Comparison of ENCODE assay signal across 1 cellular context in the genomic region with DNA sequence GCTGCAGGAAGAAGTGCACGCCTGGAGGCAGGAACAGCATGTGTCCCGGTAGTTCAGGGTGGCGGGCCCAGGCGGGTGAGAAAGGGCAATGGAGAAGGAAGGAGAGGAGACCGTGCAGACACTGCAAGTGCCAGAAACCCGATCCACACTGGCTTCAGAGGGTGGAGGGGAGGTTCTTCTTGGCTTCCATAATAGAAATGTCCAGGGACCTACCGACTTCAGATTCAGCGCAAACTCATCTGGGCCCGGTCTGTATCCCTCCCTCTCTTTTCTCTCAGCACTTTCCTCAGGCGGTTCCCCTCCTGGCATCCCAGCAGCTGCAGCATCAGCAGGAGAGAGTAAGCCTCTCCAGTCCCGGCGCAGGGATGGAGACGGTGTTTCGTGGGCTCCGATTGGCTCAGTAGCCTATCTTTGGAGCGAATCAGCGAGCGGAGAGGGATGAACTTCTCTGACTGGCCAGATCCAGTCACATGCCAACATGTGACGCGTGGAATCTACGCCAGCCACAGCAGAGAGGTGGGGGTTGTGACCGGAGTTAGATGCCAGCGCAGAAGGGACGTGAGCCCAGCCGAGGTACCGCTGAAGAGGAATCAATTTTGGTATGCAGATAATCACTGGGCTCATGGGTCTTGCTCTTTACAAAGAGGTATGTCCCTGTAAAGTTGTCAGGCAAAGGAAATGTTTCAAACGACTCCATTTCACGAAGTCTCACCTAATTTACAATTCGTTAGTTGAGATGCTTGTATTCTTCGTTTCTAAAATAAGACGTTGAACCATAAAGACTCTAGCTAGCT.
TF ChIP-seq lines count a peak whose summit lies in the region.

No MANE protein-coding gene starts in this region.

TF ChIP-seq in HepG2, 621 proteins besides CTCF, POLR2A, EP300 and RAD21 (continued from another document and continues in another):
- TF ChIP-seq, protein P1, sequence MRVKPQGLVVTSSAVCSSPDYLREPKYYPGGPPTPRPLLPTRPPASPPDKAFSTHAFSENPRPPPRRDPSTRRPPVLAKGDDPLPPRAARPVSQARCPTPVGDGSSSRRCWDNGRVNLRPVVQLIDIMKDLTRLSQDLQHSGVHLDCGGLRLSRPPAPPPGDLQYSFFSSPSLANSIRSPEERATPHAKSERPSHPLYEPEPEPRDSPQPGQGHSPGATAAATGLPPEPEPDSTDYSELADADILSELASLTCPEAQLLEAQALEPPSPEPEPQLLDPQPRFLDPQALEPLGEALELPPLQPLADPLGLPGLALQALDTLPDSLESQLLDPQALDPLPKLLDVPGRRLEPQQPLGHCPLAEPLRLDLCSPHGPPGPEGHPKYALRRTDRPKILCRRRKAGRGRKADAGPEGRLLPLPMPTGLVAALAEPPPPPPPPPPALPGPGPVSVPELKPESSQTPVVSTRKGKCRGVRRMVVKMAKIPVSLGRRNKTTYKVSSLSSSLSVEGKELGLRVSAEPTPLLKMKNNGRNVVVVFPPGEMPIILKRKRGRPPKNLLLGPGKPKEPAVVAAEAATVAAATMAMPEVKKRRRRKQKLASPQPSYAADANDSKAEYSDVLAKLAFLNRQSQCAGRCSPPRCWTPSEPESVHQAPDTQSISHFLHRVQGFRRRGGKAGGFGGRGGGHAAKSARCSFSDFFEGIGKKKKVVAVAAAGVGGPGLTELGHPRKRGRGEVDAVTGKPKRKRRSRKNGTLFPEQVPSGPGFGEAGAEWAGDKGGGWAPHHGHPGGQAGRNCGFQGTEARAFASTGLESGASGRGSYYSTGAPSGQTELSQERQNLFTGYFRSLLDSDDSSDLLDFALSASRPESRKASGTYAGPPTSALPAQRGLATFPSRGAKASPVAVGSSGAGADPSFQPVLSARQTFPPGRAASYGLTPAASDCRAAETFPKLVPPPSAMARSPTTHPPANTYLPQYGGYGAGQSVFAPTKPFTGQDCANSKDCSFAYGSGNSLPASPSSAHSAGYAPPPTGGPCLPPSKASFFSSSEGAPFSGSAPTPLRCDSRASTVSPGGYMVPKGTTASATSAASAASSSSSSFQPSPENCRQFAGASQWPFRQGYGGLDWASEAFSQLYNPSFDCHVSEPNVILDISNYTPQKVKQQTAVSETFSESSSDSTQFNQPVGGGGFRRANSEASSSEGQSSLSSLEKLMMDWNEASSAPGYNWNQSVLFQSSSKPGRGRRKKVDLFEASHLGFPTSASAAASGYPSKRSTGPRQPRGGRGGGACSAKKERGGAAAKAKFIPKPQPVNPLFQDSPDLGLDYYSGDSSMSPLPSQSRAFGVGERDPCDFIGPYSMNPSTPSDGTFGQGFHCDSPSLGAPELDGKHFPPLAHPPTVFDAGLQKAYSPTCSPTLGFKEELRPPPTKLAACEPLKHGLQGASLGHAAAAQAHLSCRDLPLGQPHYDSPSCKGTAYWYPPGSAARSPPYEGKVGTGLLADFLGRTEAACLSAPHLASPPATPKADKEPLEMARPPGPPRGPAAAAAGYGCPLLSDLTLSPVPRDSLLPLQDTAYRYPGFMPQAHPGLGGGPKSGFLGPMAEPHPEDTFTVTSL (CRISPR knock-in tag; IDR thresholded peaks at IDR 0.05; ENCODE audit: borderline replicate concordance), result no peak
- no peak for TF ChIP-seq ZNF496 (CRISPR knock-in tag; IDR thresholded peaks at IDR 0.05; ENCODE audit: insufficient replicate concordance)
- no peak for TF ChIP-seq MAFG (CRISPR knock-in tag; IDR thresholded peaks at IDR 0.05)
- TF ChIP-seq NCOA1 (CRISPR knock-in tag; IDR thresholded peaks at IDR 0.05), result no peak
- no peak for TF ChIP-seq MAFK (conservative IDR thresholded peaks at IDR 0.05 in 1 of 2, IDR thresholded peaks at IDR 0.05 in 1 of 2; ENCODE audit: low read length in 2 of 2)
- no peak for TF ChIP-seq ZNF136 (CRISPR knock-in tag; IDR thresholded peaks at IDR 0.05; ENCODE audit: low read depth)
- TF ChIP-seq XBP1 (CRISPR knock-in tag; IDR thresholded peaks at IDR 0.05), result no peak
- peak; percentile 94 for TF ChIP-seq RFXAP (CRISPR knock-in tag; IDR thresholded peaks at IDR 0.05; ENCODE audit: borderline replicate concordance)
- TF ChIP-seq DNMT3B (CRISPR knock-in tag; conservative IDR thresholded peaks at IDR 0.05), result 0 out of 2 replicates have a peak, but pooled peaks have one; percentile 47
- TF ChIP-seq PAF1 (CRISPR knock-in tag; IDR thresholded peaks at IDR 0.05), result no peak
- TF ChIP-seq, protein P2, sequence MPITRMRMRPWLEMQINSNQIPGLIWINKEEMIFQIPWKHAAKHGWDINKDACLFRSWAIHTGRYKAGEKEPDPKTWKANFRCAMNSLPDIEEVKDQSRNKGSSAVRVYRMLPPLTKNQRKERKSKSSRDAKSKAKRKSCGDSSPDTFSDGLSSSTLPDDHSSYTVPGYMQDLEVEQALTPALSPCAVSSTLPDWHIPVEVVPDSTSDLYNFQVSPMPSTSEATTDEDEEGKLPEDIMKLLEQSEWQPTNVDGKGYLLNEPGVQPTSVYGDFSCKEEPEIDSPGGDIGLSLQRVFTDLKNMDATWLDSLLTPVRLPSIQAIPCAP (CRISPR knock-in tag; IDR thresholded peaks at IDR 0.05; ENCODE audit: low read depth), result no peak
- TF ChIP-seq ONECUT2 (CRISPR knock-in tag; IDR thresholded peaks at IDR 0.05), result no peak
- TF ChIP-seq FIP1L1 (IDR thresholded peaks at IDR 0.05; ENCODE audit: borderline replicate concordance, insufficient read depth, low read depth, low read length), result no peak
- peak; percentile 70; the same call in 1 of the 2 replicates for TF ChIP-seq ZNF274 (CRISPR knock-in tag; IDR thresholded peaks at IDR 0.05)
- TF ChIP-seq ZNF749 (CRISPR knock-in tag; IDR thresholded peaks at IDR 0.05; ENCODE audit: borderline replicate concordance), result no peak
- TF ChIP-seq, protein P3, sequence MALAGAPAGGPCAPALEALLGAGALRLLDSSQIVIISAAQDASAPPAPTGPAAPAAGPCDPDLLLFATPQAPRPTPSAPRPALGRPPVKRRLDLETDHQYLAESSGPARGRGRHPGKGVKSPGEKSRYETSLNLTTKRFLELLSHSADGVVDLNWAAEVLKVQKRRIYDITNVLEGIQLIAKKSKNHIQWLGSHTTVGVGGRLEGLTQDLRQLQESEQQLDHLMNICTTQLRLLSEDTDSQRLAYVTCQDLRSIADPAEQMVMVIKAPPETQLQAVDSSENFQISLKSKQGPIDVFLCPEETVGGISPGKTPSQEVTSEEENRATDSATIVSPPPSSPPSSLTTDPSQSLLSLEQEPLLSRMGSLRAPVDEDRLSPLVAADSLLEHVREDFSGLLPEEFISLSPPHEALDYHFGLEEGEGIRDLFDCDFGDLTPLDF (CRISPR knock-in tag; IDR thresholded peaks at IDR 0.05), result no peak
- TF ChIP-seq, protein P4, sequence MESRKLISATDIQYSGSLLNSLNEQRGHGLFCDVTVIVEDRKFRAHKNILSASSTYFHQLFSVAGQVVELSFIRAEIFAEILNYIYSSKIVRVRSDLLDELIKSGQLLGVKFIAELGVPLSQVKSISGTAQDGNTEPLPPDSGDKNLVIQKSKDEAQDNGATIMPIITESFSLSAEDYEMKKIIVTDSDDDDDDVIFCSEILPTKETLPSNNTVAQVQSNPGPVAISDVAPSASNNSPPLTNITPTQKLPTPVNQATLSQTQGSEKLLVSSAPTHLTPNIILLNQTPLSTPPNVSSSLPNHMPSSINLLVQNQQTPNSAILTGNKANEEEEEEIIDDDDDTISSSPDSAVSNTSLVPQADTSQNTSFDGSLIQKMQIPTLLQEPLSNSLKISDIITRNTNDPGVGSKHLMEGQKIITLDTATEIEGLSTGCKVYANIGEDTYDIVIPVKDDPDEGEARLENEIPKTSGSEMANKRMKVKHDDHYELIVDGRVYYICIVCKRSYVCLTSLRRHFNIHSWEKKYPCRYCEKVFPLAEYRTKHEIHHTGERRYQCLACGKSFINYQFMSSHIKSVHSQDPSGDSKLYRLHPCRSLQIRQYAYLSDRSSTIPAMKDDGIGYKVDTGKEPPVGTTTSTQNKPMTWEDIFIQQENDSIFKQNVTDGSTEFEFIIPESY (CRISPR knock-in tag; IDR thresholded peaks at IDR 0.05), result no peak
- TF ChIP-seq ZBTB1 (CRISPR knock-in tag; IDR thresholded peaks at IDR 0.05; ENCODE audit: borderline replicate concordance), result no peak
- TF ChIP-seq, protein P5, sequence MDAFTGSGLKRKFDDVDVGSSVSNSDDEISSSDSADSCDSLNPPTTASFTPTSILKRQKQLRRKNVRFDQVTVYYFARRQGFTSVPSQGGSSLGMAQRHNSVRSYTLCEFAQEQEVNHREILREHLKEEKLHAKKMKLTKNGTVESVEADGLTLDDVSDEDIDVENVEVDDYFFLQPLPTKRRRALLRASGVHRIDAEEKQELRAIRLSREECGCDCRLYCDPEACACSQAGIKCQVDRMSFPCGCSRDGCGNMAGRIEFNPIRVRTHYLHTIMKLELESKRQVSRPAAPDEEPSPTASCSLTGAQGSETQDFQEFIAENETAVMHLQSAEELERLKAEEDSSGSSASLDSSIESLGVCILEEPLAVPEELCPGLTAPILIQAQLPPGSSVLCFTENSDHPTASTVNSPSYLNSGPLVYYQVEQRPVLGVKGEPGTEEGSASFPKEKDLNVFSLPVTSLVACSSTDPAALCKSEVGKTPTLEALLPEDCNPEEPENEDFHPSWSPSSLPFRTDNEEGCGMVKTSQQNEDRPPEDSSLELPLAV (CRISPR knock-in tag; conservative IDR thresholded peaks at IDR 0.05; ENCODE audit: low read depth), result no peak
- TF ChIP-seq, protein P6, sequence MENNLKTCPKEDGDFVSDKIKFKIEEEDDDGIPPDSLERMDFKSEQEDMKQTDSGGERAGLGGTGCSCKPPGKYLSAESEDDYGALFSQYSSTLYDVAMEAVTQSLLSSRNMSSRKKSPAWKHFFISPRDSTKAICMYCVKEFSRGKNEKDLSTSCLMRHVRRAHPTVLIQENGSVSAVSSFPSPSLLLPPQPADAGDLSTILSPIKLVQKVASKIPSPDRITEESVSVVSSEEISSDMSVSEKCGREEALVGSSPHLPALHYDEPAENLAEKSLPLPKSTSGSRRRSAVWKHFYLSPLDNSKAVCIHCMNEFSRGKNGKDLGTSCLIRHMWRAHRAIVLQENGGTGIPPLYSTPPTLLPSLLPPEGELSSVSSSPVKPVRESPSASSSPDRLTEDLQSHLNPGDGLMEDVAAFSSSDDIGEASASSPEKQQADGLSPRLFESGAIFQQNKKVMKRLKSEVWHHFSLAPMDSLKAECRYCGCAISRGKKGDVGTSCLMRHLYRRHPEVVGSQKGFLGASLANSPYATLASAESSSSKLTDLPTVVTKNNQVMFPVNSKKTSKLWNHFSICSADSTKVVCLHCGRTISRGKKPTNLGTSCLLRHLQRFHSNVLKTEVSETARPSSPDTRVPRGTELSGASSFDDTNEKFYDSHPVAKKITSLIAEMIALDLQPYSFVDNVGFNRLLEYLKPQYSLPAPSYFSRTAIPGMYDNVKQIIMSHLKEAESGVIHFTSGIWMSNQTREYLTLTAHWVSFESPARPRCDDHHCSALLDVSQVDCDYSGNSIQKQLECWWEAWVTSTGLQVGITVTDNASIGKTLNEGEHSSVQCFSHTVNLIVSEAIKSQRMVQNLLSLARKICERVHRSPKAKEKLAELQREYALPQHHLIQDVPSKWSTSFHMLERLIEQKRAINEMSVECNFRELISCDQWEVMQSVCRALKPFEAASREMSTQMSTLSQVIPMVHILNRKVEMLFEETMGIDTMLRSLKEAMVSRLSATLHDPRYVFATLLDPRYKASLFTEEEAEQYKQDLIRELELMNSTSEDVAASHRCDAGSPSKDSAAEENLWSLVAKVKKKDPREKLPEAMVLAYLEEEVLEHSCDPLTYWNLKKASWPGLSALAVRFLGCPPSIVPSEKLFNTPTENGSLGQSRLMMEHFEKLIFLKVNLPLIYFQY (CRISPR knock-in tag; IDR thresholded peaks at IDR 0.05; ENCODE audit: borderline replicate concordance), result no peak; the same call in 1 of the 2 replicates
- no peak for TF ChIP-seq RXRB (CRISPR knock-in tag; IDR thresholded peaks at IDR 0.05; ENCODE audit: borderline replicate concordance)
- TF ChIP-seq ZNF263 (CRISPR knock-in tag; IDR thresholded peaks at IDR 0.05), result no peak
- TF ChIP-seq SSRP1 (CRISPR knock-in tag; IDR thresholded peaks at IDR 0.05), result no peak
- 0 out of 2 replicates have a peak, but pooled peaks have one; percentile 12 for TF ChIP-seq SIX1 (CRISPR knock-in tag; IDR thresholded peaks at IDR 0.05; ENCODE audit: borderline replicate concordance)
- TF ChIP-seq, protein P7, sequence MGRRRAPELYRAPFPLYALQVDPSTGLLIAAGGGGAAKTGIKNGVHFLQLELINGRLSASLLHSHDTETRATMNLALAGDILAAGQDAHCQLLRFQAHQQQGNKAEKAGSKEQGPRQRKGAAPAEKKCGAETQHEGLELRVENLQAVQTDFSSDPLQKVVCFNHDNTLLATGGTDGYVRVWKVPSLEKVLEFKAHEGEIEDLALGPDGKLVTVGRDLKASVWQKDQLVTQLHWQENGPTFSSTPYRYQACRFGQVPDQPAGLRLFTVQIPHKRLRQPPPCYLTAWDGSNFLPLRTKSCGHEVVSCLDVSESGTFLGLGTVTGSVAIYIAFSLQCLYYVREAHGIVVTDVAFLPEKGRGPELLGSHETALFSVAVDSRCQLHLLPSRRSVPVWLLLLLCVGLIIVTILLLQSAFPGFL (CRISPR knock-in tag; IDR thresholded peaks at IDR 0.05), result no peak
- no peak for TF ChIP-seq MED8 (CRISPR knock-in tag; IDR thresholded peaks at IDR 0.05; ENCODE audit: insufficient replicate concordance)
- no peak for TF ChIP-seq ZSCAN21 (CRISPR knock-in tag; IDR thresholded peaks at IDR 0.05; ENCODE audit: borderline replicate concordance)
- no peak for TF ChIP-seq HDAC6 (IDR thresholded peaks at IDR 0.05; ENCODE audit: low read depth, low read length)
- TF ChIP-seq REL (CRISPR knock-in tag; conservative IDR thresholded peaks at IDR 0.05), result no peak
- TF ChIP-seq, protein P8, sequence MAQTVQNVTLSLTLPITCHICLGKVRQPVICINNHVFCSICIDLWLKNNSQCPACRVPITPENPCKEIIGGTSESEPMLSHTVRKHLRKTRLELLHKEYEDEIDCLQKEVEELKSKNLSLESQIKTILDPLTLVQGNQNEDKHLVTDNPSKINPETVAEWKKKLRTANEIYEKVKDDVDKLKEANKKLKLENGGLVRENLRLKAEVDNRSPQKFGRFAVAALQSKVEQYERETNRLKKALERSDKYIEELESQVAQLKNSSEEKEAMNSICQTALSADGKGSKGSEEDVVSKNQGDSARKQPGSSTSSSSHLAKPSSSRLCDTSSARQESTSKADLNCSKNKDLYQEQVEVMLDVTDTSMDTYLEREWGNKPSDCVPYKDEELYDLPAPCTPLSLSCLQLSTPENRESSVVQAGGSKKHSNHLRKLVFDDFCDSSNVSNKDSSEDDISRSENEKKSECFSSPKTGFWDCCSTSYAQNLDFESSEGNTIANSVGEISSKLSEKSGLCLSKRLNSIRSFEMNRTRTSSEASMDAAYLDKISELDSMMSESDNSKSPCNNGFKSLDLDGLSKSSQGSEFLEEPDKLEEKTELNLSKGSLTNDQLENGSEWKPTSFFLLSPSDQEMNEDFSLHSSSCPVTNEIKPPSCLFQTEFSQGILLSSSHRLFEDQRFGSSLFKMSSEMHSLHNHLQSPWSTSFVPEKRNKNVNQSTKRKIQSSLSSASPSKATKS (CRISPR knock-in tag; IDR thresholded peaks at IDR 0.05), result no peak
- no peak for TF ChIP-seq ZBTB8A (CRISPR knock-in tag; IDR thresholded peaks at IDR 0.05; ENCODE audit: borderline replicate concordance, low read depth)
- no peak for TF ChIP-seq CHD4 (IDR thresholded peaks at IDR 0.05; ENCODE audit: borderline replicate concordance, low read length)
- TF ChIP-seq, protein P9, sequence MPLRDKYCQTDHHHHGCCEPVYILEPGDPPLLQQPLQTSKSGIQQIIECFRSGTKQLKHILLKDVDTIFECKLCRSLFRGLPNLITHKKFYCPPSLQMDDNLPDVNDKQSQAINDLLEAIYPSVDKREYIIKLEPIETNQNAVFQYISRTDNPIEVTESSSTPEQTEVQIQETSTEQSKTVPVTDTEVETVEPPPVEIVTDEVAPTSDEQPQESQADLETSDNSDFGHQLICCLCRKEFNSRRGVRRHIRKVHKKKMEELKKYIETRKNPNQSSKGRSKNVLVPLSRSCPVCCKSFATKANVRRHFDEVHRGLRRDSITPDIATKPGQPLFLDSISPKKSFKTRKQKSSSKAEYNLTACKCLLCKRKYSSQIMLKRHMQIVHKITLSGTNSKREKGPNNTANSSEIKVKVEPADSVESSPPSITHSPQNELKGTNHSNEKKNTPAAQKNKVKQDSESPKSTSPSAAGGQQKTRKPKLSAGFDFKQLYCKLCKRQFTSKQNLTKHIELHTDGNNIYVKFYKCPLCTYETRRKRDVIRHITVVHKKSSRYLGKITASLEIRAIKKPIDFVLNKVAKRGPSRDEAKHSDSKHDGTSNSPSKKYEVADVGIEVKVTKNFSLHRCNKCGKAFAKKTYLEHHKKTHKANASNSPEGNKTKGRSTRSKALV (CRISPR knock-in tag; IDR thresholded peaks at IDR 0.05), result no peak
- TF ChIP-seq TBP (CRISPR knock-in tag; IDR thresholded peaks at IDR 0.05), result no peak
